Comparison of ENCODE assay signal across 23 cellular contexts in the genomic region with DNA sequence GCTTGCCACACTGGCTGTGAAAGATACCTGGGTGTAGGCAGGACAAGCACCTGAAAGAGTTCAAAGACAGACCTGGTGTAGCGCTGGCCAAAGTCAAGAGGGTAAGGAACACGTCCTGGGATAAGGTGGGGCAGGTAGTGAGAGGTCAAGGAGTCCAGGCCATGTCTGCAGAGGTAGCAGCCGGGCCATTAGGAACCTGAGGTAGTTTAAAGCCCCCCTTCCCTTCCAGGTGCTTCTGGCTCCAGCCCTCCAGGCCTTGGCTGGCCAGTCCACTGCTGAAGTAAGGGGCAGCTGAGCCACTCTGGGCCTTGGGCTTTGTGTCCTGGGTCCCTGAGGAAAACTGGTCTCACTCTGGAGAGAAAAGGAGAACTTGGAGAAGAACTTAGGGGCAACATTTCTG. TPM values are rescaled to one million over a fixed set of nuclear protein-coding genes. Genes with fewer than 3 reads are reported as not detected.
DNase-seq lines count a peak whose midpoint lies in the region; ATAC-seq, FAIRE-seq and TF ChIP-seq lines count a peak whose summit lies in the region.
"Had no signal": no experiment of that assay in that cellular context is flagged by ENCODE, and none has a peak within 500 bp of the region (broad histone marks: within the 10 kb centered on the region; RNA-seq: fewer than 3 reads in every experiment).

No MANE protein-coding gene starts in this region.

- intact Hi-C loops in Caco-2 (cut with micrococcal nuclease; ENCODE audit: unreplicated experiment): no loop called here
- intact Hi-C loops in kidney (cut with DNase I): no loop called here

- H2BK12ac ChIP-seq in neuronal stem cell (ENCODE audit: low read length): no peak overlapping the region

- no peaks in the 10 kb centered on the region; the same call in 1 of the 2 replicates for H3K36me3 ChIP-seq in Caco-2 (ENCODE audit: control insufficient read depth, insufficient read depth, low read length)
- peaks cover 27 to 68% of the 10 kb centered on the region in 2 donors for H3K36me3 ChIP-seq in neuronal stem cell (replicated peaks in 1 of 2; ENCODE audit: control insufficient read depth in 2 of 2, insufficient read depth in 2 of 2, low read length in 2 of 2)
- H3K36me3 ChIP-seq in kidney (ENCODE audit: control insufficient read depth in 1 of 2, insufficient read depth in 2 of 2, low read length in 2 of 2): peaks cover 1 to 2% of the 10 kb centered on the region in 2 donors
- H3K36me3 ChIP-seq: SJCRH30 had no signal

- H3K27me3 Mint-ChIP-seq in Caco-2 (ENCODE audit: insufficient read depth, unreplicated experiment): no peaks in the 10 kb centered on the region

- no TSS peak for BruUV-seq in Caco-2 (replicated peaks; lab: Mats Ljungman, UMichigan)

- ATAC-seq in GM21619 (IDR thresholded peaks at IDR 0.05; ENCODE audit: unreplicated experiment): no peak
- ATAC-seq: K562 had no signal

- peak overlapping the region; percentile 45 for H3K27ac Mint-ChIP-seq in Caco-2 (ENCODE audit: unreplicated experiment)

- no peak overlapping the region for H4K8ac ChIP-seq in neuronal stem cell (ENCODE audit: low read depth, low read length)

- no peak overlapping the region for H2AK5ac ChIP-seq in neuronal stem cell (ENCODE audit: low read depth, low read length)

- H2BK5ac ChIP-seq in neuronal stem cell (ENCODE audit: low read length): no peak overlapping the region

- POLR2A ChIA-PET in Caco-2 (lab: Charles Lee): no interaction called here

- no peak overlapping the region for H4K91ac ChIP-seq in neuronal stem cell (ENCODE audit: low read depth, low read length, poor library complexity)

- H3K9me3 Mint-ChIP-seq in Caco-2 (ENCODE audit: unreplicated experiment): no peaks in the 10 kb centered on the region

- H3K36me3 Mint-ChIP-seq in Caco-2 (ENCODE audit: insufficient read depth, unreplicated experiment): peaks cover 18% of the 10 kb centered on the region

- H3K4me2 ChIP-seq in neuronal stem cell (ENCODE audit: insufficient read depth, low read length, poor library complexity, severe bottlenecking): no peak overlapping the region

- H3K4me1 ChIP-seq in Caco-2 (no peaks in the 10 kb centered on the region; the same call in none of the 2 replicates), neuronal stem cell (ENCODE audit: control insufficient read depth in 2 of 2, insufficient read depth in 1 of 2, low read depth in 1 of 2, low read length in 2 of 2) (peaks cover 6 to 16% of the 10 kb centered on the region in 2 donors), kidney (ENCODE audit: control insufficient read depth in 1 of 2, insufficient read depth in 1 of 2, low read depth in 1 of 2, low read length in 2 of 2) (no peaks in the 10 kb centered on the region)
- H3K4me1 ChIP-seq: SJCRH30 had no signal

- no peak overlapping the region for H2AFZ ChIP-seq in neuronal stem cell (ENCODE audit: low read length)
- H2AFZ ChIP-seq: GM23248 had no signal

- H3K4ac ChIP-seq in neuronal stem cell (ENCODE audit: low read length): no peak overlapping the region

- H3K4me3 ChIP-seq in Caco-2 (ENCODE audit: low read depth, low read length) (no peak overlapping the region), neuronal stem cell (ENCODE audit: low read length in 2 of 2) (no peak overlapping the region), kidney (ENCODE audit: low read length in 2 of 2) (no peak overlapping the region)
- H3K4me3 ChIP-seq: GM23248, K562, SJCRH30 had no signal

- peak overlapping the region; percentile 22 for H3K18ac ChIP-seq in neuronal stem cell (ENCODE audit: low read length)

- H3K27ac ChIP-seq in cingulate gyrus (ENCODE audit: low read depth, low read length) (peak overlapping the region; percentile 66), neuronal stem cell (replicated peaks; ENCODE audit: low read length) (peak overlapping the region; percentile 50), temporal lobe (ENCODE audit: low read depth, low read length) (peak overlapping the region; percentile 41), kidney (ENCODE audit: low read depth in 2 of 2, low read length in 2 of 2) (no peak overlapping the region)
- H3K27ac ChIP-seq: GM23248, HL-60, SJCRH30 had no signal

- no peaks in the 10 kb centered on the region for H3K9me3 ChIP-seq in Caco-2
- H3K9me3 ChIP-seq in neuronal stem cell (replicated peaks in 1 of 2; ENCODE audit: control insufficient read depth in 2 of 2, insufficient read depth in 1 of 2, low read depth in 1 of 2, low read length in 2 of 2): no peaks in the 10 kb centered on the region
- no peaks in the 10 kb centered on the region for H3K9me3 ChIP-seq in kidney (ENCODE audit: control insufficient read depth in 1 of 2, low read length in 2 of 2)
- H3K9me3 ChIP-seq: SJCRH30 had no signal

- DNase-seq in Caco-2 (no peak), neuronal stem cell (ENCODE audit: low spot score) (no peak), kidney (no peak), A172 (ENCODE audit: low spot score) (no peak)
- DNase-seq: 8988T, GM23248, H7, Kasumi-1, NCI-H1092 treated with DMSO at 0.1 percent for 48 hours, NCI-H1436 treated with DMSO at 0.1 percent for 48 hours, NCI-H187 treated with DMSO at 0.1 percent for 48 hours, NCI-H446, NCI-H524 treated with DMSO at 0.1 percent for 48 hours, NCI-H774, SJCRH30 had no signal

- no peak overlapping the region for H2BK120ac ChIP-seq in neuronal stem cell (ENCODE audit: low read depth, low read length)

- H3K27me3 ChIP-seq in Caco-2 (replicated peaks; ENCODE audit: control insufficient read depth, insufficient read depth, low read length) (no peaks in the 10 kb centered on the region), neuronal stem cell (ENCODE audit: control insufficient read depth in 3 of 3, insufficient read depth in 3 of 3, low read depth in 1 of 3, low read length in 3 of 3) (no peaks in the 10 kb centered on the region)
- H3K27me3 ChIP-seq: SJCRH30 had no signal

- H3K4me3 Mint-ChIP-seq in Caco-2 (ENCODE audit: unreplicated experiment): no peak overlapping the region

- peaks cover 13% of the 10 kb centered on the region for H3K4me1 Mint-ChIP-seq in Caco-2 (ENCODE audit: low read depth, unreplicated experiment)

- FAIRE-seq in kidney (lab: Jason Lieb, UNC): no peak
- FAIRE-seq: D721Med, K562, RCC 7860 had no signal

- TF ChIP-seq CTCF in Caco-2 (IDR thresholded peaks at IDR 0.05; ENCODE audit: insufficient read depth in 1 of 2, low read depth in 1 of 2, low read length in 1 of 2, severe bottlenecking in 1 of 2, unreplicated experiment in 1 of 2) (no peak), kidney (IDR thresholded peaks at IDR 0.05; ENCODE audit: borderline replicate concordance, extremely low read depth, insufficient read depth) (no peak)

- H3K9ac ChIP-seq in neuronal stem cell (ENCODE audit: low read depth, low read length, poor library complexity) (no peak overlapping the region), kidney (ENCODE audit: low read length in 2 of 2) (no peak overlapping the region)
- H3K9ac ChIP-seq: GM23248 had no signal

- CTCF ChIA-PET in Caco-2 (lab: Charles Lee): no interaction called here

- WGBS in neuronal stem cell (ENCODE audit: extremely low coverage in 2 of 2, insufficient read length in 2 of 2, insufficient replicate concordance in 1 of 2), 2 donors: no CpG with 5 or more reads among the region's 3 CpGs

- no peak overlapping the region for H3K14ac ChIP-seq in neuronal stem cell (ENCODE audit: low read length)

- peaks cover 4% of the 10 kb centered on the region for H3K79me1 ChIP-seq in neuronal stem cell (ENCODE audit: low read depth, low read length)

- H3K23ac ChIP-seq in neuronal stem cell (ENCODE audit: low read depth, low read length, poor library complexity): peak overlapping the region; percentile 30

- no peak overlapping the region for H2BK15ac ChIP-seq in neuronal stem cell (ENCODE audit: low read length)

RNA-seq across cellular contexts. Expression of a gene that starts 13.9 kb away (rescaled TPM):
- total RNA-seq in Caco-2 (2022): 0.09 TPM in 1 of 2 replicates, not detected in the other
- 0.33 TPM for polyA plus RNA-seq in neuronal stem cell (2013, experiment 1 of 2)
- polyA plus RNA-seq in neuronal stem cell (2013, experiment 2 of 2): 0.30 TPM
- total RNA-seq in temporal lobe: not detected
- not detected for total RNA-seq in kidney
- polyA plus RNA-seq in kidney (ENCODE audit: insufficient read depth, low read depth, low replicate concordance): not detected
- total RNA-seq in A172 (2014; rRNA removed; shearing (Covaris generic)): not detected in 2 replicates
- total RNA-seq: GM23248, SJCRH30 had no signal
- polyA plus RNA-seq: BJ, GM23248 had no signal

Comparison
In these comparisons a context has a peak if more than half of its experiments do, and no peak if none do; other contexts are left out.
1. H3K27ac ChIP-seq: peak in cingulate gyrus (single experiment), neuronal stem cell (single experiment) and temporal lobe (single experiment); none in kidney (0 of 2).